8 cellular contexts compared by ENCODE assay signal in genomic region chr6:97049254-97050004, GRCh38.
DNase-seq lines count a peak whose midpoint lies in the region; ATAC-seq and TF ChIP-seq lines count a peak whose summit lies in the region.

No MANE protein-coding gene starts in this region.

- no peaks in the 10 kb centered on the region for H3K9me3 Mint-ChIP-seq in stimulated activated naive CD8-positive, alpha-beta T cell treated with anti-CD3 and anti-CD28 coated beads, Interleukin-15, Interleukin-2, amounts not matched to agents 100 ng/mL and 50 ng/mL, for 24 hours

- no peaks in the 10 kb centered on the region for H3K36me3 Mint-ChIP-seq in stimulated activated naive CD8-positive, alpha-beta T cell treated with anti-CD3 and anti-CD28 coated beads, Interleukin-15, Interleukin-2, amounts not matched to agents 100 ng/mL and 50 ng/mL, for 24 hours (ENCODE audit: low read depth)

- DNase-seq in GM13977 (ENCODE audit: low spot score) (peak; percentile 59), NCI-H2227 treated with DMSO at 0.1 percent for 48 hours (lab: John Stamatoyannopoulos, UW) (no peak), NCI-H524 treated with DMSO at 0.1 percent for 48 hours (lab: John Stamatoyannopoulos, UW) (no peak)
- DNase-seq in activated naive CD4-positive, alpha-beta T cell treated with anti-CD3 and anti-CD28 coated beads, Interleukin-2, amount 50 U/mL, for 16 hours = peak; percentile 49
- DNase-seq in activated effector memory CD4-positive, alpha-beta T cell treated with anti-CD3 and anti-CD28 coated beads, Interleukin-2, amount 50 U/mL, for 16 hours = no peak

- in situ Hi-C loops in GM13977 (cut with MboI; ENCODE audit: low pct_unique_long_range_greater_than_20kb, low sequenced_read_pairs, unreplicated experiment) = loop anchor here (5.0 to 25.0 kb wide), 3 partner anchors 145 to 512 kb away; no protein-coding TSS in a partner anchor

- peak overlapping the region; percentile 80 for H3K27ac Mint-ChIP-seq in stimulated activated naive CD8-positive, alpha-beta T cell treated with anti-CD3 and anti-CD28 coated beads, Interleukin-15, Interleukin-2, amounts not matched to agents 100 ng/mL and 50 ng/mL, for 24 hours

- peak overlapping the region; percentile 33 for H3K4me3 Mint-ChIP-seq in stimulated activated naive CD8-positive, alpha-beta T cell treated with anti-CD3 and anti-CD28 coated beads, Interleukin-15, Interleukin-2, amounts not matched to agents 100 ng/mL and 50 ng/mL, for 24 hours

- no peak for TF ChIP-seq CTCF in GM13977 (IDR thresholded peaks at IDR 0.05; ENCODE audit: extremely low read depth, insufficient read depth, missing control alignments)

- H3K27me3 Mint-ChIP-seq in stimulated activated naive CD8-positive, alpha-beta T cell treated with anti-CD3 and anti-CD28 coated beads, Interleukin-15, Interleukin-2, amounts not matched to agents 100 ng/mL and 50 ng/mL, for 24 hours = no peaks in the 10 kb centered on the region

- peaks cover 14% of the 10 kb centered on the region for H3K4me1 Mint-ChIP-seq in stimulated activated naive CD8-positive, alpha-beta T cell treated with anti-CD3 and anti-CD28 coated beads, Interleukin-15, Interleukin-2, amounts not matched to agents 100 ng/mL and 50 ng/mL, for 24 hours (ENCODE audit: low read depth)

- ATAC-seq in GM21447 (IDR thresholded peaks at IDR 0.05; ENCODE audit: unreplicated experiment) (peak; percentile 96), HG03558 (IDR thresholded peaks at IDR 0.05; ENCODE audit: extremely low read depth, unreplicated experiment) (peak; percentile 89)

Comparison
In these comparisons a context has a peak if more than half of its experiments do, and no peak if none do; other contexts are left out.
1. DNase-seq: peak in GM13977 (single experiment) and activated naive CD4-positive, alpha-beta T cell treated with anti-CD3 and anti-CD28 coated beads, Interleukin-2, amount 50 U/mL, for 16 hours (single experiment); none in NCI-H2227 treated with DMSO at 0.1 percent for 48 hours (single experiment), NCI-H524 treated with DMSO at 0.1 percent for 48 hours (single experiment) and activated effector memory CD4-positive, alpha-beta T cell treated with anti-CD3 and anti-CD28 coated beads, Interleukin-2, amount 50 U/mL, for 16 hours (single experiment).